ENCODE assay signal across 19 cellular contexts in genomic region chr20:8176276-8176675, GRCh38. TPM values are rescaled to one million over a fixed set of nuclear protein-coding genes. Genes with fewer than 3 reads are reported as not detected.
DNase-seq lines count a peak whose midpoint lies in the region; ATAC-seq, FAIRE-seq and TF ChIP-seq lines count a peak whose summit lies in the region.
"Had no signal": no experiment of that assay in that cellular context is flagged by ENCODE, and none has a peak within 500 bp of the region (broad histone marks: within the 10 kb centered on the region; RNA-seq: fewer than 3 reads in every experiment).

No MANE protein-coding gene starts in this region.

- no peak overlapping the region for H3K4me3 ChIP-seq in A549
- H3K4me3 ChIP-seq: BLaER1 treated with 17β-estradiol and CSF1 and Interleukin-3, amounts not matched to agents 10 nM and 100 nM; GM23338 had no signal

- no peak for TF ChIP-seq CTCF in A549 (IDR thresholded peaks at IDR 0.05)

- FAIRE-seq in A549 (lab: Jason Lieb, UNC) = peak; percentile 7
- FAIRE-seq: GM12892, H54 had no signal

- H3K4me2 ChIP-seq in A549 = no peak overlapping the region
- H3K4me2 ChIP-seq: BLaER1 treated with 17β-estradiol and CSF1 and Interleukin-3, amounts not matched to agents 10 nM and 100 nM had no signal

- DNase-seq in NCI-H1694 treated with DMSO at 0.1 percent for 48 hours (lab: John Stamatoyannopoulos, UW) = peak; percentile 85
- no peak for DNase-seq in NCI-H1694 (lab: John Stamatoyannopoulos, UW)
- no peak for DNase-seq in A549 (ENCODE audit: low read depth in 1 of 2, low spot score in 1 of 2)
- DNase-seq in NCI-H69 (lab: John Stamatoyannopoulos, UW) = peak; percentile 46
- peak; percentile 43 for DNase-seq in inferior parietal cortex (ENCODE audit: extremely low spot score)
- DNase-seq in activated effector memory CD4-positive, alpha-beta T cell treated with anti-CD3 and anti-CD28 coated beads, Interleukin-2, amount 50 U/mL, for 16 hours = no peak
- no peak for DNase-seq in glomerular visceral epithelial cell (ENCODE audit: extremely low spot score)
- no peak for DNase-seq in D341Med (ENCODE audit: low spot score)
- DNase-seq: 8988T; Calu3; CD8-positive, alpha-beta T cell; DMS153; DMS79; GDM1; HCEC 1CT had no signal

- TF ChIP-seq POLR2A in A549 (IDR thresholded peaks at IDR 0.05; ENCODE audit: low read length) = no peak

- H3K9me3 ChIP-seq in A549 = no peaks in the 10 kb centered on the region

- no peak for TF ChIP-seq RAD21 in A549 (conservative IDR thresholded peaks at IDR 0.05 in 1 of 2, IDR thresholded peaks at IDR 0.05 in 1 of 2)

- TF ChIP-seq EP300 in A549 (IDR thresholded peaks at IDR 0.05) = no peak

- WGBS in A549 (ENCODE audit: missing lambda C conversion rate) = 54% methylated on average over 4 of the region's 4 CpGs

- ATAC-seq in A549 = no peak
- ATAC-seq: CD8-positive, alpha-beta T cell; GM23338 had no signal

- CTCF ChIA-PET in A549 (lab: Yijun Ruan, JAX) = no interaction called here

- no peaks in the 10 kb centered on the region for H3K4me1 ChIP-seq in A549
- H3K4me1 ChIP-seq: BLaER1 treated with 17β-estradiol and CSF1 and Interleukin-3, amounts not matched to agents 10 nM and 100 nM had no signal

- POLR2A ChIA-PET in A549 (lab: Yijun Ruan, JAX) = no interaction called here

- H3K27ac ChIP-seq in A549 = no peak overlapping the region
- H3K27ac ChIP-seq: BLaER1 treated with 17β-estradiol and CSF1 and Interleukin-3, amounts not matched to agents 10 nM and 100 nM had no signal

TF ChIP-seq in A549, 52 proteins besides CTCF, POLR2A, EP300 and RAD21:
- TF ChIP-seq SREBF2 (IDR thresholded peaks at IDR 0.05) (no peak), CBX2 (IDR thresholded peaks at IDR 0.05; ENCODE audit: borderline replicate concordance, low read depth) (no peak), EHMT2 (IDR thresholded peaks at IDR 0.05; ENCODE audit: low read depth) (no peak), GATA3 (IDR thresholded peaks at IDR 0.05; ENCODE audit: borderline replicate concordance) (no peak), JUN (IDR thresholded peaks at IDR 0.05) (no peak), MAZ (IDR thresholded peaks at IDR 0.05; ENCODE audit: borderline replicate concordance, low read depth, low read length) (no peak), POLR2AphosphoS2 (conservative IDR thresholded peaks at IDR 0.05; ENCODE audit: low read length) (no peak), RARB (CRISPR knock-in tag; IDR thresholded peaks at IDR 0.05) (no peak), E2F6 (IDR thresholded peaks at IDR 0.05; ENCODE audit: borderline replicate concordance, low read depth) (no peak), FOXS1 (CRISPR knock-in tag; IDR thresholded peaks at IDR 0.05) (no peak), KDM5A (IDR thresholded peaks at IDR 0.05) (no peak), JUNB (IDR thresholded peaks at IDR 0.05) (no peak)
TF ChIP-seq in A549: peak in this region for 0.

RNA-seq across cellular contexts. Expression of gene PLCB1, which starts 44.2 kb away (rescaled TPM):
- polyA plus RNA-seq in A549 (2011; rRNA removed) (5.9 and 6.3 TPM in 2 replicates), A549 (2017; fragmentation: RNase III; extraction: RNeasy Plus Mini Kit Qiagen cat#74134 plus additional on column Dnase treatment) (0.60 to 1.0 TPM (median 0.97 TPM) in 3 replicates)
- polyA plus RNA-seq in A549 (2012; cell fraction: cytosol; rRNA removed) = 0.32 and 0.47 TPM in 2 replicates
- polyA plus RNA-seq in A549 (2012; cell fraction: nucleus; rRNA removed) = 0.25 and 0.56 TPM in 2 replicates
- 6.5 and 10.2 TPM in 2 replicates for polyA minus RNA-seq in A549 (2011; rRNA and poly(A)+ RNA removed)

Comparison
In these comparisons a context has a peak if more than half of its experiments do, and no peak if none do; other contexts are left out.
1. DNase-seq: peak in NCI-H1694 treated with DMSO at 0.1 percent for 48 hours (single experiment), NCI-H69 (single experiment) and inferior parietal cortex (single experiment); none in NCI-H1694 (single experiment), A549 (0 of 2), activated effector memory CD4-positive, alpha-beta T cell treated with anti-CD3 and anti-CD28 coated beads, Interleukin-2, amount 50 U/mL, for 16 hours (single experiment), glomerular visceral epithelial cell (single experiment) and D341Med (single experiment).